In genomic region chrX:154437398-154437752, GRCh38 we compare ENCODE assay signal across 8 cellular contexts. TPM values are rescaled to one million over a fixed set of nuclear protein-coding genes. Genes with fewer than 3 reads are reported as not detected.
DNase-seq lines count a peak whose midpoint lies in the region; ATAC-seq and TF ChIP-seq lines count a peak whose summit lies in the region.

No MANE protein-coding gene starts in this region.

- peak overlapping the region; percentile 86 for H3K4me2 ChIP-seq in PC-9

- peaks cover 15% of the 10 kb centered on the region for H3K79me2 ChIP-seq in PC-9 (ENCODE audit: low read depth)

- peaks cover 6% of the 10 kb centered on the region for H3K36me3 Mint-ChIP-seq in progenitor cell of endocrine pancreas (ENCODE audit: insufficient read depth)

- H3K9me3 ChIP-seq in PC-9 (ENCODE audit: insufficient read depth, low read depth) (no peaks in the 10 kb centered on the region), esophagus squamous epithelium (no peaks in the 10 kb centered on the region)

- no TSS peak for BruUV-seq in PC-9 (replicated peaks; lab: Mats Ljungman, UMichigan)

- H3K27ac Mint-ChIP-seq in progenitor cell of endocrine pancreas, result peak overlapping the region; percentile 89

- DNase-seq in PC-9, result no peak
- no peak for DNase-seq in esophagus squamous epithelium (lab: John Stamatoyannopoulos, UW)
- no peak for DNase-seq in progenitor cell of endocrine pancreas (ENCODE audit: low spot score, unreplicated experiment)
- DNase-seq in activated effector memory CD4-positive, alpha-beta T cell treated with anti-CD3 and anti-CD28 coated beads, Interleukin-2, amount 50 U/mL, for 16 hours, result no peak
- DNase-seq in ureter (ENCODE audit: low spot score), result no peak
- DNase-seq in activated CD8-positive, alpha-beta memory T cell treated with anti-CD3 and anti-CD28 coated beads, Interleukin-2, amount 50 U/mL, for 48 hours, result no peak

- POLR2A ChIA-PET in PC-9 (lab: Charles Lee; ENCODE audit: unreplicated experiment), result no interaction called here

- no peak for ATAC-seq in HG03025 (IDR thresholded peaks at IDR 0.05; ENCODE audit: low FRiP score, unreplicated experiment)

- H3K4me1 ChIP-seq in PC-9 (replicated peaks; ENCODE audit: insufficient read depth) (peaks cover 7% of the 10 kb centered on the region; the same call in 1 of the 2 replicates), esophagus squamous epithelium (peaks cover 6 to 32% (median 7%) of the 10 kb centered on the region in 3 donors)

- 0 to 71% methylated on average over 6 to 19 of the region's 35 CpGs for WGBS in esophagus squamous epithelium, 2 donors

- H3K27me3 ChIP-seq in PC-9 (ENCODE audit: insufficient read depth, low read depth) (no peaks in the 10 kb centered on the region), esophagus squamous epithelium (no peaks in the 10 kb centered on the region)

- peak overlapping the region; percentile 70; the same call in 1 of the 2 replicates for H2AFZ ChIP-seq in PC-9

- CTCF ChIA-PET in PC-9 (lab: Charles Lee), result no interaction called here

- no peaks in the 10 kb centered on the region for H3K36me3 ChIP-seq in PC-9 (ENCODE audit: low read depth)
- peaks cover 7 to 74% (median 8%) of the 10 kb centered on the region in 3 donors for H3K36me3 ChIP-seq in esophagus squamous epithelium

- H3K27me3 Mint-ChIP-seq in progenitor cell of endocrine pancreas, result no peaks in the 10 kb centered on the region

- H3K4me3 Mint-ChIP-seq in progenitor cell of endocrine pancreas (ENCODE audit: low read depth), result peak overlapping the region; percentile 81

- peak overlapping the region; percentile 79 for H3K4me3 ChIP-seq in GM08714 (ENCODE audit: low read length)
- H3K4me3 ChIP-seq in PC-9, result peak overlapping the region; percentile 56; the same call in 1 of the 2 replicates
- H3K4me3 ChIP-seq in esophagus squamous epithelium, result peak overlapping the region; percentile 60 to 80 (median 71)

- TF ChIP-seq CTCF in PC-9 (conservative IDR thresholded peaks at IDR 0.05), result no peak
- TF ChIP-seq CTCF in esophagus squamous epithelium (IDR thresholded peaks at IDR 0.05), result no peak
- no peak for TF ChIP-seq CTCF in progenitor cell of endocrine pancreas (IDR thresholded peaks at IDR 0.05; ENCODE audit: unreplicated experiment)

- no peak overlapping the region for H3K27ac ChIP-seq in PC-9
- peak overlapping the region; percentile 80 to 96 (median 91) for H3K27ac ChIP-seq in esophagus squamous epithelium

- no peaks in the 10 kb centered on the region for H4K20me1 ChIP-seq in PC-9 (ENCODE audit: insufficient read depth)

- TF ChIP-seq POLR2A in esophagus squamous epithelium (IDR thresholded peaks at IDR 0.05), result no peak

- H3K9me3 Mint-ChIP-seq in progenitor cell of endocrine pancreas (ENCODE audit: low read depth), result no peaks in the 10 kb centered on the region

- no peaks in the 10 kb centered on the region for H3K9me2 ChIP-seq in PC-9 (ENCODE audit: insufficient read depth)

- peaks cover 4% of the 10 kb centered on the region for H3K4me1 Mint-ChIP-seq in progenitor cell of endocrine pancreas (ENCODE audit: low read depth)

- H3F3A ChIP-seq in PC-9 (ENCODE audit: insufficient read depth, low read depth), result peaks cover 5% of the 10 kb centered on the region; the same call in 1 of the 2 replicates

- intact Hi-C loops in PC-9 (cut with micrococcal nuclease; ENCODE audit: unreplicated experiment), result no loop called here
- intact Hi-C loops in esophagus squamous epithelium (cut with DNase I), result no loop called here

RNA-seq across cellular contexts. Expression of gene GDI1, which starts 0.4 kb away (rescaled TPM):
- total RNA-seq in PC-9 (2021) (116 and 123 TPM in 2 replicates), esophagus squamous epithelium (10 to 100 TPM; 35.2 to 82.6 (median 35.6) TPM), progenitor cell of endocrine pancreas (149 and 151 TPM in 2 replicates), ureter (126 TPM)

RNA-seq across cellular contexts. Expression of gene FAM50A, which starts 6.6 kb away (rescaled TPM):
- total RNA-seq in PC-9 (2021) (82.1 and 89.4 TPM in 2 replicates), esophagus squamous epithelium (10 to 100 TPM; 15.9 to 27.3 (median 19.6) TPM), progenitor cell of endocrine pancreas (65.8 and 66.7 TPM in 2 replicates), ureter (48.6 TPM)

RNA-seq across cellular contexts. Expression of gene ATP6AP1, which starts 8.9 kb away (rescaled TPM):
- total RNA-seq in PC-9 (2021) (112 and 119 TPM in 2 replicates), esophagus squamous epithelium (10 to 100 TPM; 28.5 to 83.8 (median 37.2) TPM), progenitor cell of endocrine pancreas (82.1 and 87.5 TPM in 2 replicates), ureter (120 TPM)

RNA-seq across cellular contexts. Expression of gene PLXNA3, which starts 20.7 kb away (rescaled TPM):
- total RNA-seq in PC-9 (2021) (109 and 124 TPM in 2 replicates), esophagus squamous epithelium (1 to 10 TPM; 4.4 to 5.9 (median 5.4) TPM), progenitor cell of endocrine pancreas (135 and 148 TPM in 2 replicates), ureter (54.0 TPM)

RNA-seq across cellular contexts. Expression of gene TAFAZZIN, which starts 26.0 kb away (rescaled TPM):
- total RNA-seq in PC-9 (2021) (95.8 and 134 TPM in 2 replicates), esophagus squamous epithelium (10 to 100 TPM; 16.3 to 37.4 (median 31.4) TPM), progenitor cell of endocrine pancreas (34.5 and 38.4 TPM in 2 replicates), ureter (49.5 TPM)
